In genomic region chr10:102422586-102423129, GRCh38 we compare ENCODE assay signal across 1 cellular context.
A peak's percentile ranks its signal among the peaks of the same experiment; 100 is the strongest.
TF ChIP-seq lines count a peak whose summit lies in the region.

No MANE protein-coding gene starts in this region.

TF ChIP-seq in HepG2, 621 proteins besides CTCF, POLR2A, EP300 and RAD21 (continued from another document and continues in another):
- TF ChIP-seq CREM (IDR thresholded peaks at IDR 0.05) = 0 out of 2 replicates have a peak, but pooled peaks have one; percentile 2
- TF ChIP-seq CREM (CRISPR knock-in tag; IDR thresholded peaks at IDR 0.05) = 0 out of 2 replicates have a peak, but pooled peaks have one; percentile 6
- no peak for TF ChIP-seq RFX5 (IDR thresholded peaks at IDR 0.05; ENCODE audit: low read depth, low read length)
- TF ChIP-seq ZNF260 (CRISPR knock-in tag; IDR thresholded peaks at IDR 0.05; ENCODE audit: borderline replicate concordance, low read depth) = 0 out of 2 replicates have a peak, but pooled peaks have one; percentile 42
- no peak for TF ChIP-seq ZNF3 (CRISPR knock-in tag; IDR thresholded peaks at IDR 0.05)
- peak; percentile 87 for TF ChIP-seq IRF2 (CRISPR knock-in tag; IDR thresholded peaks at IDR 0.05)
- TF ChIP-seq ZNF790 (CRISPR knock-in tag; IDR thresholded peaks at IDR 0.05; ENCODE audit: borderline replicate concordance) = no peak
- TF ChIP-seq E2F2 (CRISPR knock-in tag; IDR thresholded peaks at IDR 0.05; ENCODE audit: borderline replicate concordance) = peak; percentile 64; the same call in 1 of the 2 replicates
- no peak for TF ChIP-seq ZNF569 (CRISPR knock-in tag; IDR thresholded peaks at IDR 0.05; ENCODE audit: borderline replicate concordance)
- TF ChIP-seq CHCHD3 (CRISPR knock-in tag; IDR thresholded peaks at IDR 0.05) = peak; percentile 94; the same call in 1 of the 2 replicates
- peak; percentile 34; the same call in 1 of the 2 replicates for TF ChIP-seq ZNF780A (CRISPR knock-in tag; IDR thresholded peaks at IDR 0.05)
- TF ChIP-seq NCOR1 (IDR thresholded peaks at IDR 0.05; ENCODE audit: borderline replicate concordance, low read length) = no peak
- TF ChIP-seq, protein P1, sequence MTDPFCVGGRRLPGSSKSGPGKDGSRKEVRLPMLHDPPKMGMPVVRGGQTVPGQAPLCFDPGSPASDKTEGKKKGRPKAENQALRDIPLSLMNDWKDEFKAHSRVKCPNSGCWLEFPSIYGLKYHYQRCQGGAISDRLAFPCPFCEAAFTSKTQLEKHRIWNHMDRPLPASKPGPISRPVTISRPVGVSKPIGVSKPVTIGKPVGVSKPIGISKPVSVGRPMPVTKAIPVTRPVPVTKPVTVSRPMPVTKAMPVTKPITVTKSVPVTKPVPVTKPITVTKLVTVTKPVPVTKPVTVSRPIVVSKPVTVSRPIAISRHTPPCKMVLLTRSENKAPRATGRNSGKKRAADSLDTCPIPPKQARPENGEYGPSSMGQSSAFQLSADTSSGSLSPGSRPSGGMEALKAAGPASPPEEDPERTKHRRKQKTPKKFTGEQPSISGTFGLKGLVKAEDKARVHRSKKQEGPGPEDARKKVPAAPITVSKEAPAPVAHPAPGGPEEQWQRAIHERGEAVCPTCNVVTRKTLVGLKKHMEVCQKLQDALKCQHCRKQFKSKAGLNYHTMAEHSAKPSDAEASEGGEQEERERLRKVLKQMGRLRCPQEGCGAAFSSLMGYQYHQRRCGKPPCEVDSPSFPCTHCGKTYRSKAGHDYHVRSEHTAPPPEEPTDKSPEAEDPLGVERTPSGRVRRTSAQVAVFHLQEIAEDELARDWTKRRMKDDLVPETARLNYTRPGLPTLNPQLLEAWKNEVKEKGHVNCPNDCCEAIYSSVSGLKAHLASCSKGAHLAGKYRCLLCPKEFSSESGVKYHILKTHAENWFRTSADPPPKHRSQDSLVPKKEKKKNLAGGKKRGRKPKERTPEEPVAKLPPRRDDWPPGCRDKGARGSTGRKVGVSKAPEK (CRISPR knock-in tag; IDR thresholded peaks at IDR 0.05; ENCODE audit: borderline replicate concordance) = peak; percentile 60; the same call in 1 of the 2 replicates
- TF ChIP-seq ZNF616 (CRISPR knock-in tag; IDR thresholded peaks at IDR 0.05; ENCODE audit: low read depth) = peak; percentile 85; the same call in 1 of the 2 replicates
- no peak for TF ChIP-seq FIP1L1 (IDR thresholded peaks at IDR 0.05; ENCODE audit: borderline replicate concordance, insufficient read depth, low read depth, low read length)
- TF ChIP-seq ZNF362 (CRISPR knock-in tag; IDR thresholded peaks at IDR 0.05; ENCODE audit: borderline replicate concordance) = peak; percentile 77; the same call in 1 of the 2 replicates
- TF ChIP-seq ZNF879 (CRISPR knock-in tag; IDR thresholded peaks at IDR 0.05) = no peak
- TF ChIP-seq NRL (CRISPR knock-in tag; IDR thresholded peaks at IDR 0.05; ENCODE audit: borderline replicate concordance) = peak; percentile 89
- no peak for TF ChIP-seq HNRNPK (IDR thresholded peaks at IDR 0.05; ENCODE audit: low read depth, low read length, poor library complexity, severe bottlenecking)
- no peak for TF ChIP-seq ARID2 (CRISPR knock-in tag; IDR thresholded peaks at IDR 0.05; ENCODE audit: borderline replicate concordance)
- 0 out of 2 replicates have a peak, but pooled peaks have one; percentile 52 for TF ChIP-seq ZNF761 (CRISPR knock-in tag; conservative IDR thresholded peaks at IDR 0.05)
- TF ChIP-seq NR2C2 (CRISPR knock-in tag; IDR thresholded peaks at IDR 0.05; ENCODE audit: borderline replicate concordance) = peak; percentile 68
- TF ChIP-seq NCOA5 (CRISPR knock-in tag; IDR thresholded peaks at IDR 0.05) = no peak
- TF ChIP-seq ZNF292 (CRISPR knock-in tag; IDR thresholded peaks at IDR 0.05; ENCODE audit: borderline replicate concordance, low read depth) = peak; percentile 63; the same call in 1 of the 2 replicates
- 0 out of 2 replicates have a peak, but pooled peaks have one; percentile 24 for TF ChIP-seq TRAFD1 (CRISPR knock-in tag; IDR thresholded peaks at IDR 0.05; ENCODE audit: borderline replicate concordance)
- no peak for TF ChIP-seq ZNF207 (IDR thresholded peaks at IDR 0.05; ENCODE audit: borderline replicate concordance)
- TF ChIP-seq FOSL2 (CRISPR knock-in tag; IDR thresholded peaks at IDR 0.05) = peak; percentile 60
- no peak for TF ChIP-seq ZNF674 (CRISPR knock-in tag; IDR thresholded peaks at IDR 0.05; ENCODE audit: low read depth)
- TF ChIP-seq, protein P2, sequence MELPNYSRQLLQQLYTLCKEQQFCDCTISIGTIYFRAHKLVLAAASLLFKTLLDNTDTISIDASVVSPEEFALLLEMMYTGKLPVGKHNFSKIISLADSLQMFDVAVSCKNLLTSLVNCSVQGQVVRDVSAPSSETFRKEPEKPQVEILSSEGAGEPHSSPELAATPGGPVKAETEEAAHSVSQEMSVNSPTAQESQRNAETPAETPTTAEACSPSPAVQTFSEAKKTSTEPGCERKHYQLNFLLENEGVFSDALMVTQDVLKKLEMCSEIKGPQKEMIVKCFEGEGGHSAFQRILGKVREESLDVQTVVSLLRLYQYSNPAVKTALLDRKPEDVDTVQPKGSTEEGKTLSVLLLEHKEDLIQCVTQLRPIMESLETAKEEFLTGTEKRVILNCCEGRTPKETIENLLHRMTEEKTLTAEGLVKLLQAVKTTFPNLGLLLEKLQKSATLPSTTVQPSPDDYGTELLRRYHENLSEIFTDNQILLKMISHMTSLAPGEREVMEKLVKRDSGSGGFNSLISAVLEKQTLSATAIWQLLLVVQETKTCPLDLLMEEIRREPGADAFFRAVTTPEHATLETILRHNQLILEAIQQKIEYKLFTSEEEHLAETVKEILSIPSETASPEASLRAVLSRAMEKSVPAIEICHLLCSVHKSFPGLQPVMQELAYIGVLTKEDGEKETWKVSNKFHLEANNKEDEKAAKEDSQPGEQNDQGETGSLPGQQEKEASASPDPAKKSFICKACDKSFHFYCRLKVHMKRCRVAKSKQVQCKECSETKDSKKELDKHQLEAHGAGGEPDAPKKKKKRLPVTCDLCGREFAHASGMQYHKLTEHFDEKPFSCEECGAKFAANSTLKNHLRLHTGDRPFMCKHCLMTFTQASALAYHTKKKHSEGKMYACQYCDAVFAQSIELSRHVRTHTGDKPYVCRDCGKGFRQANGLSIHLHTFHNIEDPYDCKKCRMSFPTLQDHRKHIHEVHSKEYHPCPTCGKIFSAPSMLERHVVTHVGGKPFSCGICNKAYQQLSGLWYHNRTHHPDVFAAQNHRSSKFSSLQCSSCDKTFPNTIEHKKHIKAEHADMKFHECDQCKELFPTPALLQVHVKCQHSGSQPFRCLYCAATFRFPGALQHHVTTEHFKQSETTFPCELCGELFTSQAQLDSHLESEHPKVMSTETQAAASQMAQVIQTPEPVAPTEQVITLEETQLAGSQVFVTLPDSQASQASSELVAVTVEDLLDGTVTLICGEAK (IDR thresholded peaks at IDR 0.05) = no peak
- TF ChIP-seq, protein P2 (CRISPR knock-in tag; IDR thresholded peaks at IDR 0.05) = peak; percentile 39; the same call in 1 of the 2 replicates
- TF ChIP-seq NCOA1 (CRISPR knock-in tag; IDR thresholded peaks at IDR 0.05) = no peak
- TF ChIP-seq ZNF512 (CRISPR knock-in tag; IDR thresholded peaks at IDR 0.05) = 0 out of 2 replicates have a peak, but pooled peaks have one; percentile 53
- no peak for TF ChIP-seq EZH2 (conservative IDR thresholded peaks at IDR 0.05; ENCODE audit: low read depth, low read length)
- TF ChIP-seq, protein P3, sequence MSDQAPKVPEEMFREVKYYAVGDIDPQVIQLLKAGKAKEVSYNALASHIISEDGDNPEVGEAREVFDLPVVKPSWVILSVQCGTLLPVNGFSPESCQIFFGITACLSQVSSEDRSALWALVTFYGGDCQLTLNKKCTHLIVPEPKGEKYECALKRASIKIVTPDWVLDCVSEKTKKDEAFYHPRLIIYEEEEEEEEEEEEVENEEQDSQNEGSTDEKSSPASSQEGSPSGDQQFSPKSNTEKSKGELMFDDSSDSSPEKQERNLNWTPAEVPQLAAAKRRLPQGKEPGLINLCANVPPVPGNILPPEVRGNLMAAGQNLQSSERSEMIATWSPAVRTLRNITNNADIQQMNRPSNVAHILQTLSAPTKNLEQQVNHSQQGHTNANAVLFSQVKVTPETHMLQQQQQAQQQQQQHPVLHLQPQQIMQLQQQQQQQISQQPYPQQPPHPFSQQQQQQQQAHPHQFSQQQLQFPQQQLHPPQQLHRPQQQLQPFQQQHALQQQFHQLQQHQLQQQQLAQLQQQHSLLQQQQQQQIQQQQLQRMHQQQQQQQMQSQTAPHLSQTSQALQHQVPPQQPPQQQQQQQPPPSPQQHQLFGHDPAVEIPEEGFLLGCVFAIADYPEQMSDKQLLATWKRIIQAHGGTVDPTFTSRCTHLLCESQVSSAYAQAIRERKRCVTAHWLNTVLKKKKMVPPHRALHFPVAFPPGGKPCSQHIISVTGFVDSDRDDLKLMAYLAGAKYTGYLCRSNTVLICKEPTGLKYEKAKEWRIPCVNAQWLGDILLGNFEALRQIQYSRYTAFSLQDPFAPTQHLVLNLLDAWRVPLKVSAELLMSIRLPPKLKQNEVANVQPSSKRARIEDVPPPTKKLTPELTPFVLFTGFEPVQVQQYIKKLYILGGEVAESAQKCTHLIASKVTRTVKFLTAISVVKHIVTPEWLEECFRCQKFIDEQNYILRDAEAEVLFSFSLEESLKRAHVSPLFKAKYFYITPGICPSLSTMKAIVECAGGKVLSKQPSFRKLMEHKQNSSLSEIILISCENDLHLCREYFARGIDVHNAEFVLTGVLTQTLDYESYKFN (CRISPR knock-in tag; conservative IDR thresholded peaks at IDR 0.05) = peak; percentile 53; the same call in 1 of the 2 replicates
- TF ChIP-seq ZFP82 (CRISPR knock-in tag; IDR thresholded peaks at IDR 0.05; ENCODE audit: borderline replicate concordance) = peak; percentile 21; the same call in 1 of the 2 replicates
- TF ChIP-seq, protein P4, sequence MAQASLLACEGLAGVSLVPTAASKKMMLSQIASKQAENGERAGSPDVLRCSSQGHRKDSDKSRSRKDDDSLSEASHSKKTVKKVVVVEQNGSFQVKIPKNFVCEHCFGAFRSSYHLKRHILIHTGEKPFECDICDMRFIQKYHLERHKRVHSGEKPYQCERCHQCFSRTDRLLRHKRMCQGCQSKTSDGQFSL (CRISPR knock-in tag; IDR thresholded peaks at IDR 0.05) = peak; percentile 51; the same call in 1 of the 2 replicates
- peak; percentile 37; the same call in 1 of the 2 replicates for TF ChIP-seq ZBTB7B (CRISPR knock-in tag; IDR thresholded peaks at IDR 0.05)
